26 cellular contexts compared by ENCODE assay signal in the genomic region with DNA sequence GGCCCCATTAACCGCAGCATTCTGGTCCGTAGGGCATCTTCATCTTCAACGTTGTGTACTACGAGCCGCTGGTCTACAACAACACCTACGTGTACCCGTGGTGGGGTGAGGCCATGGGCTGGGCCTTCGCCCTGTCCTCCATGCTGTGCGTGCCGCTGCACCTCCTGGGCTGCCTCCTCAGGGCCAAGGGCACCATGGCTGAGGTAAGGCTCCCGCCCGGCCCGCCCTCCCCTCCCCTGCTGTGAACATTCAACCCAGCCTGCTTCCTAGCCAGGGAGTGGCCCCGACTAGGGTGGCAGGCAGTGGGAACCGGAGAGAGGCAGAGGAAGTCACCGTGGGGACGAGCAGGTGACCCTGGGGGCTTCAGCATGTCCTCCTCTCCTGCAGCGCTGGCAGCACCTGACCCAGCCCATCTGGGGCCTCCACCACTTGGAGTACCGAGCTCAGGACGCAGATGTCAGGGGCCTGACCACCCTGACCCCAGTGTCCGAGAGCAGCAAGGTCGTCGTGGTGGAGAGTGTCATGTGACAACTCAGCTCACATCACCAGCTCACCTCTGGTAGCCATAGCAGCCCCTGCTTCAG. TPM values are rescaled to one million over a fixed set of nuclear protein-coding genes. Genes with fewer than 3 reads are reported as not detected.
A peak's percentile ranks its signal among the peaks of the same experiment; 100 is the strongest.
DNase-seq lines count a peak whose midpoint lies in the region; ATAC-seq and TF ChIP-seq lines count a peak whose summit lies in the region.
"Had no signal": no experiment of that assay in that cellular context is flagged by ENCODE, and none has a peak within 500 bp of the region (broad histone marks: within the 10 kb centered on the region; RNA-seq: fewer than 3 reads in every experiment).

No MANE protein-coding gene starts in this region.

- no peak overlapping the region for H3K4me2 ChIP-seq in HCT116 (ENCODE audit: low read length)
- H3K4me2 ChIP-seq: A549; BLaER1 treated with 17β-estradiol and CSF1 and Interleukin-3, amounts not matched to agents 10 nM and 100 nM; GM23338; KMS-11 had no signal

- H3K4me3 ChIP-seq in HCT116 (replicated peaks in 1 of 2; ENCODE audit: low read depth in 1 of 2, low read length in 2 of 2) (no peak overlapping the region), Panc1 (ENCODE audit: low read depth in 2 of 2, low read length in 2 of 2) (no peak overlapping the region), sigmoid colon (no peak overlapping the region)
- H3K4me3 ChIP-seq: A549; BLaER1 treated with 17β-estradiol and CSF1 and Interleukin-3, amounts not matched to agents 10 nM and 100 nM; GM23338; SK-N-MC had no signal

- peaks cover 4 to 7% of the 10 kb centered on the region in 2 experiments; a peak in 3 of 4 replicates for H3K4me1 ChIP-seq in HCT116 (ENCODE audit: control insufficient read depth in 1 of 2, insufficient read depth in 2 of 2, low read length in 2 of 2)
- peaks cover 11% of the 10 kb centered on the region for H3K4me1 ChIP-seq in Panc1 (ENCODE audit: control insufficient read depth, insufficient read depth, low read length)
- peaks cover 0 to 49% (median 13%) of the 10 kb centered on the region in 4 donors for H3K4me1 ChIP-seq in sigmoid colon
- H3K4me1 ChIP-seq: A549 had no signal

- TF ChIP-seq POLR2A in HCT116 (IDR thresholded peaks at IDR 0.05; ENCODE audit: borderline replicate concordance, extremely low read depth, insufficient read depth, insufficient read length) (no peak), sigmoid colon (IDR thresholded peaks at IDR 0.05) (no peak)

- TF ChIP-seq CTCF in HCT116 (IDR thresholded peaks at IDR 0.05 in 2 of 3, conservative IDR thresholded peaks at IDR 0.05 in 1 of 3; ENCODE audit: borderline replicate concordance in 1 of 3, insufficient read depth in 1 of 3, low read depth in 2 of 3, low read length in 2 of 3), result no peak
- TF ChIP-seq CTCF in Panc1 (IDR thresholded peaks at IDR 0.05), result no peak
- no peak for TF ChIP-seq CTCF in sigmoid colon (IDR thresholded peaks at IDR 0.05)

- no peak overlapping the region for H3K27ac ChIP-seq in HCT116 (ENCODE audit: low read depth, low read length)
- H3K27ac ChIP-seq in Panc1 (ENCODE audit: low read length), result no peak overlapping the region
- H3K27ac ChIP-seq in sigmoid colon, result peak overlapping the region in 3 of 4 donors; percentile 66 to 92 (median 83)
- H3K27ac ChIP-seq: A549; BLaER1 treated with 17β-estradiol and CSF1 and Interleukin-3, amounts not matched to agents 10 nM and 100 nM; KMS-11; SK-N-MC had no signal

- no peak for TF ChIP-seq RAD21 in HCT116 (IDR thresholded peaks at IDR 0.05; ENCODE audit: low read depth)

- H3K9me2 ChIP-seq in HCT116 (ENCODE audit: insufficient read depth), result no peaks in the 10 kb centered on the region

- CTCF ChIA-PET in HCT116 (lab: Charles Lee), result no interaction called here
- CTCF ChIA-PET in Panc1 (lab: Charles Lee), result interaction anchor here (0.6 kb wide), 1 partner anchor 156 kb away, joined by 3 read pairs; no protein-coding TSS in a partner anchor

- no peaks in the 10 kb centered on the region for H4K20me1 ChIP-seq in HCT116 (ENCODE audit: insufficient read depth)

- POLR2A ChIA-PET in HCT116 (lab: Charles Lee) (no interaction called here), Panc1 (lab: Charles Lee) (no interaction called here)

- DNase-seq in HCT116 (ENCODE audit: low read depth, low spot score) (no peak), Panc1 (ENCODE audit: low read depth, low spot score) (no peak), sigmoid colon (no peak), cortex of kidney (lab: John Stamatoyannopoulos, UW) (no peak)
- DNase-seq in activated CD8-positive, alpha-beta memory T cell treated with anti-CD3 and anti-CD28 coated beads, Interleukin-2, amount 50 U/mL, for 4 hours, result no peak
- DNase-seq: AML-193; CD4-positive, alpha-beta T cell; H9; IMR-90; NCI-H1048; NCI-H1436; NCI-H187; NCI-H2081 treated with DMSO at 0.1 percent for 48 hours; NCI-H2171; NCI-H226; NCI-H510A; NCI-H69; SIG-M5 had no signal

- BruUV-seq in HCT116 (replicated peaks; lab: Mats Ljungman, UMichigan) (TSS peak; percentile 1), Panc1 (replicated peaks; lab: Mats Ljungman, UMichigan) (no TSS peak)

- H3K36me3 ChIP-seq in HCT116 (ENCODE audit: control insufficient read depth in 1 of 2, insufficient read depth in 2 of 2, low read length in 2 of 2) (no peaks in the 10 kb centered on the region), Panc1 (ENCODE audit: control insufficient read depth, insufficient read depth, low read length) (no peaks in the 10 kb centered on the region), sigmoid colon (peaks cover 0 to 14% (median 0%) of the 10 kb centered on the region in 4 donors)

- H3K9ac ChIP-seq in HCT116 (ENCODE audit: low read length), result no peak overlapping the region
- H3K9ac ChIP-seq: BLaER1 treated with 17β-estradiol and CSF1 and Interleukin-3, amounts not matched to agents 10 nM and 100 nM; KMS-11 had no signal

- peaks cover 17% of the 10 kb centered on the region for H3K79me2 ChIP-seq in HCT116 (ENCODE audit: insufficient read depth, low read length)

- H3K9me3 ChIP-seq in HCT116 (ENCODE audit: control insufficient read depth in 1 of 2, insufficient read depth in 1 of 2, low read depth in 1 of 2, low read length in 2 of 2) (no peaks in the 10 kb centered on the region), Panc1 (ENCODE audit: control insufficient read depth, insufficient read depth, low read depth, low read length) (no peaks in the 10 kb centered on the region), sigmoid colon (no peaks in the 10 kb centered on the region)
- H3K9me3 ChIP-seq: A549 had no signal

- no peak for TF ChIP-seq EP300 in sigmoid colon (IDR thresholded peaks at IDR 0.05)

- H3K27me3 ChIP-seq in HCT116 (ENCODE audit: insufficient read depth, low read length), result no peaks in the 10 kb centered on the region
- no peaks in the 10 kb centered on the region for H3K27me3 ChIP-seq in Panc1 (ENCODE audit: control insufficient read depth, insufficient read depth, low read length)
- H3K27me3 ChIP-seq in sigmoid colon, result no peaks in the 10 kb centered on the region

- no peak for ATAC-seq in HCT116
- peak; percentile 11 for ATAC-seq in Panc1
- ATAC-seq in esophagus mucosa, result peak; percentile 1
- ATAC-seq in GM18873 (IDR thresholded peaks at IDR 0.05; ENCODE audit: low FRiP score, unreplicated experiment), result no peak
- ATAC-seq: A549, GM23338 had no signal

- 39 to 83% methylated on average over 23 of the region's 23 CpGs for WGBS in sigmoid colon, 2 donors

- RAD21 ChIA-PET in HCT116 (lab: Charles Lee; ENCODE audit: low non-redundant PET in 1 of 2, low total read pairs in 2 of 2, uncharacterized antibody in 2 of 2, unreplicated experiment in 2 of 2), result no interaction called here

- no peak overlapping the region for H2AFZ ChIP-seq in HCT116 (ENCODE audit: low read depth, low read length, poor library complexity, severe bottlenecking)
- H2AFZ ChIP-seq: GM23338 had no signal

- intact Hi-C loops in HCT116 (cut with micrococcal nuclease) (no loop called here), Panc1 (cut with micrococcal nuclease; ENCODE audit: unreplicated experiment) (no loop called here), sigmoid colon (cut with DNase I) (no loop called here)

- in situ Hi-C loops in Panc1 (cut with HindIII; ENCODE audit: low pct_unique_long_range_greater_than_20kb, low sequenced_read_pairs), result no loop called here

TF ChIP-seq in HCT116, 20 proteins besides CTCF, POLR2A, EP300 and RAD21 (continues in another document):
- TF ChIP-seq EZH2 (IDR thresholded peaks at IDR 0.05) (no peak), POLR2AphosphoS5 (IDR thresholded peaks at IDR 0.05; ENCODE audit: low read depth, low read length) (no peak), SIN3A (IDR thresholded peaks at IDR 0.05; ENCODE audit: low read depth) (no peak)
- TF ChIP-seq, protein P1, sequence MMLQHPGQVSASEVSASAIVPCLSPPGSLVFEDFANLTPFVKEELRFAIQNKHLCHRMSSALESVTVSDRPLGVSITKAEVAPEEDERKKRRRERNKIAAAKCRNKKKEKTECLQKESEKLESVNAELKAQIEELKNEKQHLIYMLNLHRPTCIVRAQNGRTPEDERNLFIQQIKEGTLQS (IDR thresholded peaks at IDR 0.05), result no peak

RNA-seq across cellular contexts. Expression of a gene that starts 7.1 kb away (rescaled TPM):
- 101 TPM for total RNA-seq in HCT116 (2021; ENCODE audit: unreplicated experiment)
- polyA plus RNA-seq in HCT116 (2012), result 73.3 and 82.9 TPM in 2 replicates
- 125 TPM for total RNA-seq in Panc1 (2021; ENCODE audit: unreplicated experiment)
- polyA plus RNA-seq in Panc1 (2012; ENCODE audit: insufficient read length), result 165 TPM
- 62.0 TPM for total RNA-seq in esophagus mucosa
- 10 to 100 TPM; 31.9 to 60.7 (median 35.1) TPM for total RNA-seq in sigmoid colon
- polyA plus RNA-seq in sigmoid colon, result 100 to 1,000 TPM in 1 of 3 donors, 10 to 100 TPM in 2; 67.9 to 158 (median 70.5) TPM

RNA-seq across cellular contexts. Expression of a gene that starts 21.2 kb away (rescaled TPM):
- total RNA-seq in HCT116 (2021; ENCODE audit: unreplicated experiment) (0.84 TPM), Panc1 (2021; ENCODE audit: unreplicated experiment) (2.3 TPM), esophagus mucosa (1.00 TPM), sigmoid colon (100 to 1,000 TPM in 1 of 4 donors, 10 to 100 TPM in 3; 33.9 to 135 (median 64.2) TPM)
- polyA plus RNA-seq in HCT116 (2012), result 0.26 and 0.64 TPM in 2 replicates
- polyA plus RNA-seq in Panc1 (2012; ENCODE audit: insufficient read length), result 2.2 TPM
- polyA plus RNA-seq in sigmoid colon, result 1 to 10 TPM in 1 of 3 donors, not detected in 2; 4.6 TPM
- total RNA-seq: G401 had no signal

RNA-seq across cellular contexts. Expression of a gene that starts 29.4 kb away (rescaled TPM):
- total RNA-seq in HCT116 (2021; ENCODE audit: unreplicated experiment) (185 TPM), Panc1 (2021; ENCODE audit: unreplicated experiment) (432 TPM), esophagus mucosa (191 TPM), sigmoid colon (100 to 1,000 TPM in 1 of 4 donors, 10 to 100 TPM in 3; 59.3 to 124 (median 70.4) TPM)
- polyA plus RNA-seq in HCT116 (2012), result 212 and 229 TPM in 2 replicates
- 455 TPM for polyA plus RNA-seq in Panc1 (2012; ENCODE audit: insufficient read length)
- polyA plus RNA-seq in sigmoid colon, result 100 to 1,000 TPM in 1 of 3 donors, 10 to 100 TPM in 2; 61.3 to 216 (median 70.9) TPM

RNA-seq across cellular contexts. Expression of a gene that starts 29.9 kb away (rescaled TPM):
- total RNA-seq in HCT116 (2021; ENCODE audit: unreplicated experiment) (7.1 TPM), Panc1 (2021; ENCODE audit: unreplicated experiment) (86.6 TPM), esophagus mucosa (2.5 TPM), sigmoid colon (10 to 100 TPM; 11.0 to 21.3 (median 18.3) TPM)
- 7.8 and 9.9 TPM in 2 replicates for polyA plus RNA-seq in HCT116 (2012)
- 81.6 TPM for polyA plus RNA-seq in Panc1 (2012; ENCODE audit: insufficient read length)
- polyA plus RNA-seq in sigmoid colon, result 10 to 100 TPM in 1 of 3 donors, 1 to 10 TPM in 2; 1.8 to 12.8 (median 3.2) TPM

RNA-seq across cellular contexts. Expression of a gene that starts 47.8 kb away (rescaled TPM):
- total RNA-seq in HCT116 (2021; ENCODE audit: unreplicated experiment) (14.2 TPM), Panc1 (2021; ENCODE audit: unreplicated experiment) (7.1 TPM), esophagus mucosa (0.76 TPM), sigmoid colon (not detected)
- 10.5 and 10.6 TPM in 2 replicates for polyA plus RNA-seq in HCT116 (2012)
- polyA plus RNA-seq in Panc1 (2012; ENCODE audit: insufficient read length), result 9.8 TPM
- polyA plus RNA-seq in sigmoid colon, result under 1 TPM in 1 of 3 donors, not detected in 2; 0.06 TPM
- total RNA-seq: CD4-positive, alpha-beta T cell had no signal

Comparison
In these comparisons a context has a peak if more than half of its experiments do, and no peak if none do; other contexts are left out.
1. ATAC-seq: peak in Panc1 (single experiment) and esophagus mucosa (single experiment); none in HCT116 (single experiment) and GM18873 (single experiment).
2. H3K27ac ChIP-seq: peak in sigmoid colon (3 of 4); none in HCT116 (single experiment) and Panc1 (single experiment).
3. RNA of a gene that starts 21.2 kb away (total RNA-seq): 33.9 to 135 TPM in sigmoid colon; 2.3 TPM in Panc1 (single experiment), 1.00 TPM in esophagus mucosa (single experiment) and 0.84 TPM in HCT116 (single experiment); every median in the first group is over 10 times any median in the second.